8 cellular contexts compared by ENCODE assay signal in the genomic region with DNA sequence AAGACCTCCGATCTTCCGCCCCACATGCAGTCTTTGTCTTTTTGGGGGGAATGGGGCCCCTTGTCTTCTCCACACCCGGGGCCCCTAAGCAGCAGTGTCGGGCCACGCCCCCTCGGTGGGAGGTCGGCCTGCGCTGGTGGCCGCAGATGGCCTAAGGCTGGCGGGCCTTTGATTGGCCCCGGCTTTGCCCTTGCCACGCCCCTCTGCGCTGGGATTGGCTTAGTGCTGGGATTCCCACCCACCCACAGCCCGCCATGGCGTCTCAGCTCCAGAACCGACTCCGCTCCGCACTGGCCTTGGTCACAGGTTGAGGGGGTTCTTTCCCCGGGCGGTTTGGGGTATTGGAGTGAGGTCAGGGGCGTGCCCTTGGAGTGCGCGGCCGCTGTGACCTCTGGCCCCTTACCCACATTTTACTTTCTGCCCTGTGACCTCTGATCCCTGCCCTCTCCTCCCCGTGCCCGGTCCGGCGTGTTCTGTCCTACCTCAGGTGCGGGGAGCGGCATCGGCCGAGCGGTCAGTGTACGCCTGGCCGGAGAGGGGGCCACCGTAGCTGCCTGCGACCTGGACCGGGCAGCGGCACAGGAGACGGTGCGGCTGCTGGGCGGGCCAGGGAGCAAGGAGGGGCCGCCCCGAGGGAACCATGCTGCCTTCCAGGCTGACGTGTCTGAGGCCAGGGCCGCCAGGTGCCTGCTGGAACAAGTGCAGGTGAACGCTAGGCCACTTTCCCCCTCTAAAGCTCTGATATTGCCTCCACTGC. TPM values are rescaled to one million over a fixed set of nuclear protein-coding genes. Genes with fewer than 3 reads are reported as not detected.
DNase-seq lines count a peak whose midpoint lies in the region; ATAC-seq and TF ChIP-seq lines count a peak whose summit lies in the region.

A gene (plus strand): TSS at position 241 of the 757 bp plus-strand sequence. CDS start 14 bp downstream, at position 255.

- peak within 1 kb of the TSS; percentile 90 for H3K27ac ChIP-seq in endodermal cell (ENCODE audit: low read depth, low read length)

- ATAC-seq in GM19324 (IDR thresholded peaks at IDR 0.05; ENCODE audit: low FRiP score, unreplicated experiment), result peak; percentile 53

- H3K4me1 ChIP-seq in BE2C (no peaks in the 10 kb centered on the region; the same call in 1 of the 2 replicates), endodermal cell (ENCODE audit: control insufficient read depth, insufficient read depth, low read length) (peaks cover 11% of the 10 kb centered on the region)

- H3K4me3 Mint-ChIP-seq in endodermal cell (peak within 1 kb of the TSS; percentile 96), mesothelial cell of epicardium (peak within 1 kb of the TSS; percentile 99)

- H3K4me1 Mint-ChIP-seq in endodermal cell, result peaks cover 31% of the 10 kb centered on the region
- H3K4me1 Mint-ChIP-seq in mesothelial cell of epicardium, result peaks cover 63% of the 10 kb centered on the region

- peaks cover 23% of the 10 kb centered on the region for H3K27me3 Mint-ChIP-seq in endodermal cell (ENCODE audit: insufficient read depth)
- no peaks in the 10 kb centered on the region for H3K27me3 Mint-ChIP-seq in mesothelial cell of epicardium (ENCODE audit: low read depth)

- DNase-seq in BE2C, result peak; percentile 98
- peak; percentile 93 for DNase-seq in HPDE6-E6E7 (ENCODE audit: extremely low spot score)
- peak; percentile 88 for DNase-seq in NOMO-1 treated with dmso at 0.1 percent for 144 hours (lab: John Stamatoyannopoulos, UW; ENCODE audit: unreplicated experiment)
- peak; percentile 78 for DNase-seq in activated CD8-positive, alpha-beta memory T cell treated with anti-CD3 and anti-CD28 coated beads, Interleukin-2, amount 50 U/mL, for 1 hour (ENCODE audit: extremely low read depth)
- peak; percentile 98 for DNase-seq in endodermal cell
- peak; percentile 90 for DNase-seq in mesothelial cell of epicardium (ENCODE audit: low spot score in 2 of 2, unreplicated experiment in 2 of 2)
- peak; percentile 84 for DNase-seq in stimulated activated CD8-positive, alpha-beta memory T cell treated with anti-CD3 and anti-CD28 coated beads, Interleukin-12 subunit alpha, Interleukin-12 subunit beta, amount 100 ng/mL, for 4 hours (ENCODE audit: low read depth)

- H3K27me3 ChIP-seq in BE2C, result no peaks in the 10 kb centered on the region
- no peaks in the 10 kb centered on the region for H3K27me3 ChIP-seq in endodermal cell (ENCODE audit: control insufficient read depth, insufficient read depth, low read length, poor library complexity, severe bottlenecking)

- H3K36me3 ChIP-seq in BE2C (peaks cover 23% of the 10 kb centered on the region), endodermal cell (ENCODE audit: control insufficient read depth, insufficient read depth, low read length) (peaks cover 28% of the 10 kb centered on the region)

- H3K4me3 ChIP-seq in BE2C (ENCODE audit: low read depth, low read length) (peak within 1 kb of the TSS; percentile 69), endodermal cell (ENCODE audit: low read length) (peak within 1 kb of the TSS; percentile 85)

- TF ChIP-seq CTCF in BE2C (IDR thresholded peaks at IDR 0.05; ENCODE audit: low read depth, low read length) (no peak), endodermal cell (conservative IDR thresholded peaks at IDR 0.05) (no peak), mesothelial cell of epicardium (IDR thresholded peaks at IDR 0.05; ENCODE audit: unreplicated experiment) (no peak)

- H3K9me3 Mint-ChIP-seq in endodermal cell (no peaks in the 10 kb centered on the region), mesothelial cell of epicardium (no peaks in the 10 kb centered on the region)

- H3K9me3 ChIP-seq in BE2C (no peaks in the 10 kb centered on the region), endodermal cell (ENCODE audit: control insufficient read depth, low read length) (no peaks in the 10 kb centered on the region)

- H3K27ac Mint-ChIP-seq in endodermal cell (peak within 1 kb of the TSS; percentile 61), mesothelial cell of epicardium (peak within 1 kb of the TSS; percentile 86)

- WGBS in endodermal cell (ENCODE audit: insufficient coverage in 1 of 2, insufficient read length in 1 of 2), 2 experiments, result 0 to 1% methylated on average over 7 to 47 of the region's 47 CpGs

- H3K36me3 Mint-ChIP-seq in endodermal cell (ENCODE audit: low read depth) (peaks cover 30% of the 10 kb centered on the region), mesothelial cell of epicardium (peaks cover 19% of the 10 kb centered on the region)

- peak within 1 kb of the TSS; percentile 70 for H3K9ac ChIP-seq in endodermal cell (ENCODE audit: extremely low read depth, low read length, poor library complexity, severe bottlenecking)

RNA-seq across cellular contexts. Expression of the gene that starts here (rescaled TPM):
- 9.9 TPM for polyA plus RNA-seq in BE2C (2012; ENCODE audit: insufficient read depth, insufficient read length, low read depth)
- total RNA-seq in endodermal cell (1 to 10 TPM; 5.7 to 6.8 TPM), mesothelial cell of epicardium (15.0 to 15.3 TPM (median 15.1 TPM) in 3 replicates)
- 13.2 TPM for polyA plus RNA-seq in endodermal cell (2013, experiment 1 of 2)
- polyA plus RNA-seq in endodermal cell (2013, experiment 2 of 2), result 12.2 TPM

Comparison
In these comparisons a context has a peak if more than half of its experiments do, and no peak if none do; other contexts are left out.
1. Peak in every context shown above with its lines: DNase-seq, ATAC-seq, H3K4me3 ChIP-seq and H3K27ac ChIP-seq.